1 cellular context compared by ENCODE assay signal in genomic region chr10:91924212-91925021, GRCh38.
TF ChIP-seq lines count a peak whose summit lies in the region.

No MANE protein-coding gene starts in this region.

TF ChIP-seq in SK-N-SH, 30 proteins besides CTCF, POLR2A, EP300 and RAD21 (continued from another document):
- TF ChIP-seq TAF1 (IDR thresholded peaks at IDR 0.05; ENCODE audit: borderline replicate concordance, low read depth, low read length): no peak
- TF ChIP-seq REST (IDR thresholded peaks at IDR 0.05; ENCODE audit: low read depth, low read length): no peak
- no peak for TF ChIP-seq POLR2AphosphoS5 (IDR thresholded peaks at IDR 0.05; ENCODE audit: low read depth, low read length)
- no peak for TF ChIP-seq TEAD4 (IDR thresholded peaks at IDR 0.05; ENCODE audit: borderline replicate concordance, insufficient read depth)
